In the genomic region with DNA sequence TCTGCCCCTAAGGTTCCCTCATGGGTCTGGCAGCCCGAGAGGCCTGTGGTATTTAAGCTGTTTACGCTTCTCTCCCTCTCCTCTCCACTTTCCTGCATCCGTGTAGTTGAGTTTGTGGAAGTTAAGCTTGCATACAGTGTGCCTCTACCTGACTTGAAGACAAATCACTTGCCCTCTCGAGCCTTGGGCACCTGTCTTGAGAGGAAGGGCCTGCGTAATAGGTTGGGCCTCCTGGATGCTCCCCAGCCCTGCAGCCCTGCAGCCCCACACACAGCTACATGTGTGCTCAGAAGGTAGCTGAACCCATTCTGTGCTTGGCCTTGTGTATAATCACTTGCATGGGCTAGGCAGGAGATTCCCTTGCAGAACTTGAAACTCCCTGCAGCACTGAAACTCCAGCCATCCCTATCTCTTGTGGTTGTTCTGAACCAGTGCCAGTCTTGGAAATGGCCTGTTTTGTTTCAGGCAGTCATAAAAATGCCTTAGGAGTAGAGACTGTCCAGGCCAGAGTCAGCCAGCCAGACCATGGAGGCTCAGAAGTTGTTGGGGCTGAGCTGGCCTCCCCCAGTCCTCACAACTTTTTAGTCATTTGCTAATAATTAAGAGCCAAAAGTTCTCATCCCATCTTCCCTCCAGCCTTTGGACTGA, we compare ENCODE assay signal across 10 cellular contexts.
A peak's percentile ranks its signal among the peaks of the same experiment; 100 is the strongest.
DNase-seq lines count a peak whose midpoint lies in the region; ATAC-seq and TF ChIP-seq lines count a peak whose summit lies in the region.
"Had no signal": no experiment of that assay in that cellular context is flagged by ENCODE, and none has a peak within 500 bp of the region (broad histone marks: within the 10 kb centered on the region; RNA-seq: fewer than 3 reads in every experiment).

No MANE protein-coding gene starts in this region.

- no peaks in the 10 kb centered on the region for H3K9me3 ChIP-seq in hepatocyte (ENCODE audit: low read depth)
- H3K9me3 ChIP-seq in HAP-1 = no peaks in the 10 kb centered on the region

- peaks cover 14% of the 10 kb centered on the region for H3K36me3 Mint-ChIP-seq in activated naive CD8-positive, alpha-beta T cell treated with anti-CD3 and anti-CD28 coated beads for 36 hours

- no peak for ATAC-seq in stimulated activated naive CD8-positive, alpha-beta T cell treated with anti-CD3 and anti-CD28 coated beads, Interleukin-15, amount 100 ng/mL, for 72 hours

- H2AFZ ChIP-seq in hepatocyte = no peak overlapping the region

- H3K79me2 ChIP-seq in hepatocyte = no peaks in the 10 kb centered on the region

- DNase-seq in HCEC 1CT (peak; percentile 49), hepatocyte (ENCODE audit: low spot score) (peak; percentile 70), HAP-1 (ENCODE audit: low spot score in 2 of 2) (no peak), NCI-H1417 treated with DMSO at 0.1 percent for 48 hours (lab: John Stamatoyannopoulos, UW) (no peak), cerebellar cortex (ENCODE audit: low spot score) (no peak), amygdala (lab: John Stamatoyannopoulos, UW) (no peak)
- DNase-seq in activated naive CD8-positive, alpha-beta T cell treated with anti-CD3 and anti-CD28 coated beads for 36 hours = no peak
- DNase-seq in stimulated activated naive CD8-positive, alpha-beta T cell treated with anti-CD3 and anti-CD28 coated beads, Interleukin-15, amount 100 ng/mL, for 72 hours = no peak
- DNase-seq: activated T-cell treated with anti-CD3 and anti-CD28 coated beads, Interleukin-2, amount 50 U/mL, for 1 hour; NCI-H2081 treated with DMSO at 0.1 percent for 48 hours had no signal

- H3K9me2 ChIP-seq in hepatocyte (replicated peaks; ENCODE audit: insufficient read depth) = no peaks in the 10 kb centered on the region

- peak overlapping the region; percentile 86 for H3K27ac Mint-ChIP-seq in activated naive CD8-positive, alpha-beta T cell treated with anti-CD3 and anti-CD28 coated beads for 36 hours
- H3K27ac Mint-ChIP-seq in stimulated activated naive CD8-positive, alpha-beta T cell treated with anti-CD3 and anti-CD28 coated beads, Interleukin-15, amount 100 ng/mL, for 72 hours = peak overlapping the region in 1 of 2 donors; percentile 90

- H3K27me3 ChIP-seq in hepatocyte (no peaks in the 10 kb centered on the region), HAP-1 (ENCODE audit: low read depth) (no peaks in the 10 kb centered on the region)

- H3K4me3 Mint-ChIP-seq in activated naive CD8-positive, alpha-beta T cell treated with anti-CD3 and anti-CD28 coated beads for 36 hours = no peak overlapping the region
- peak overlapping the region; percentile 78 to 79 for H3K4me3 Mint-ChIP-seq in stimulated activated naive CD8-positive, alpha-beta T cell treated with anti-CD3 and anti-CD28 coated beads, Interleukin-15, amount 100 ng/mL, for 72 hours

- H3K4me1 ChIP-seq in hepatocyte (ENCODE audit: insufficient read depth) (peaks cover 45% of the 10 kb centered on the region), HAP-1 (peaks cover 10% of the 10 kb centered on the region)

- H3K4me3 ChIP-seq in hepatocyte (no peak overlapping the region), HAP-1 (no peak overlapping the region)

- 57% methylated on average over 5 of the region's 5 CpGs for WGBS in hepatocyte (ENCODE audit: low lambda C conversion rate, missing lambda C conversion rate)

- H3K27ac ChIP-seq in hepatocyte = peak overlapping the region; percentile 75

- in situ Hi-C loops in HAP-1 (cut with MboI; ENCODE audit: low sequenced_read_pairs) = no loop called here

- no peaks in the 10 kb centered on the region for H3K27me3 Mint-ChIP-seq in activated naive CD8-positive, alpha-beta T cell treated with anti-CD3 and anti-CD28 coated beads for 36 hours
- H3K27me3 Mint-ChIP-seq in stimulated activated naive CD8-positive, alpha-beta T cell treated with anti-CD3 and anti-CD28 coated beads, Interleukin-15, amount 100 ng/mL, for 72 hours = no peaks in the 10 kb centered on the region

- H3K4me1 Mint-ChIP-seq in activated naive CD8-positive, alpha-beta T cell treated with anti-CD3 and anti-CD28 coated beads for 36 hours = peaks cover 67% of the 10 kb centered on the region
- H3K4me1 Mint-ChIP-seq in stimulated activated naive CD8-positive, alpha-beta T cell treated with anti-CD3 and anti-CD28 coated beads, Interleukin-15, amount 100 ng/mL, for 72 hours = peaks cover 100% of the 10 kb centered on the region

- TF ChIP-seq CTCF in hepatocyte (IDR thresholded peaks at IDR 0.05; ENCODE audit: poor library complexity) = no peak

- no peaks in the 10 kb centered on the region for H3K9me3 Mint-ChIP-seq in activated naive CD8-positive, alpha-beta T cell treated with anti-CD3 and anti-CD28 coated beads for 36 hours
- no peaks in the 10 kb centered on the region for H3K9me3 Mint-ChIP-seq in stimulated activated naive CD8-positive, alpha-beta T cell treated with anti-CD3 and anti-CD28 coated beads, Interleukin-15, amount 100 ng/mL, for 72 hours

- no peaks in the 10 kb centered on the region for H4K20me1 ChIP-seq in hepatocyte (ENCODE audit: insufficient read depth, poor library complexity, severe bottlenecking)

- H3K36me3 ChIP-seq in hepatocyte (replicated peaks; ENCODE audit: insufficient read depth, low read depth) = no peaks in the 10 kb centered on the region
- no peaks in the 10 kb centered on the region for H3K36me3 ChIP-seq in HAP-1 (replicated peaks)

- peak overlapping the region; percentile 49 for H3K4me2 ChIP-seq in hepatocyte

Comparison
In these comparisons a context has a peak if more than half of its experiments do, and no peak if none do; other contexts are left out.
1. DNase-seq: peak in HCEC 1CT (single experiment) and hepatocyte (single experiment); none in activated naive CD8-positive, alpha-beta T cell treated with anti-CD3 and anti-CD28 coated beads for 36 hours (single experiment), stimulated activated naive CD8-positive, alpha-beta T cell treated with anti-CD3 and anti-CD28 coated beads, Interleukin-15, amount 100 ng/mL, for 72 hours (0 of 2), HAP-1 (0 of 2), NCI-H1417 treated with DMSO at 0.1 percent for 48 hours (single experiment), cerebellar cortex (single experiment) and amygdala (0 of 56).